10 cellular contexts compared by ENCODE assay signal in genomic region chr7:142771353-142771723, GRCh38. TPM values are rescaled to one million over a fixed set of nuclear protein-coding genes. Genes with fewer than 3 reads are reported as not detected.
DNase-seq lines count a peak whose midpoint lies in the region; ATAC-seq and TF ChIP-seq lines count a peak whose summit lies in the region.
"Had no signal": no experiment of that assay in that cellular context is flagged by ENCODE, and none has a peak within 500 bp of the region (broad histone marks: within the 10 kb centered on the region; RNA-seq: fewer than 3 reads in every experiment).

No MANE protein-coding gene starts in this region.

- intact Hi-C loops in activated naive CD4-positive, alpha-beta T cell treated with anti-CD3 and anti-CD28 coated beads for 36 hours (cut with micrococcal nuclease) = no loop called here
- intact Hi-C loops in activated T-helper 2 cell treated with anti-CD3 and anti-CD28 coated beads, Interferon-gamma antibody, Interleukin-2, Interleukin-4, amounts not matched to agents 10 μg/mL and 5 μg/mL and 100 μg/mL, durations not matched to agents 14 hours and 24 hours and 36 hours (cut with micrococcal nuclease) = no loop called here

- H4K20me1 ChIP-seq in KMS-11 (ENCODE audit: insufficient read depth) = no peaks in the 10 kb centered on the region
- H4K20me1 ChIP-seq in MM.1S (ENCODE audit: insufficient read depth, low read length) = no peaks in the 10 kb centered on the region

- H3K27ac Mint-ChIP-seq in activated naive CD4-positive, alpha-beta T cell treated with anti-CD3 and anti-CD28 coated beads for 36 hours = no peak overlapping the region
- no peak overlapping the region for H3K27ac Mint-ChIP-seq in activated naive CD4-positive, alpha-beta T cell treated with anti-CD3 and anti-CD28 coated beads, Interleukin-2, amount 10 ng/mL, durations not matched to agents 7 days and 5 days
- H3K27ac Mint-ChIP-seq in activated T-helper 2 cell treated with anti-CD3 and anti-CD28 coated beads, Interferon-gamma antibody, Interleukin-2, Interleukin-4, amounts not matched to agents 10 μg/mL and 5 μg/mL and 100 μg/mL, durations not matched to agents 14 hours and 24 hours and 36 hours = no peak overlapping the region

- H3K4me3 ChIP-seq in KMS-11 (IDR thresholded peaks at IDR 0.05; ENCODE audit: insufficient read depth, low read depth, low read length) (no peak overlapping the region), MM.1S (ENCODE audit: low read length) (no peak overlapping the region)
- H3K4me3 ChIP-seq: coronary artery had no signal

- H3K36me3 Mint-ChIP-seq in activated naive CD4-positive, alpha-beta T cell treated with anti-CD3 and anti-CD28 coated beads for 36 hours (ENCODE audit: low read depth) = no peaks in the 10 kb centered on the region
- H3K36me3 Mint-ChIP-seq in activated naive CD4-positive, alpha-beta T cell treated with anti-CD3 and anti-CD28 coated beads, Interleukin-2, amount 10 ng/mL, durations not matched to agents 7 days and 5 days = no peaks in the 10 kb centered on the region
- H3K36me3 Mint-ChIP-seq in activated T-helper 2 cell treated with anti-CD3 and anti-CD28 coated beads, Interferon-gamma antibody, Interleukin-2, Interleukin-4, amounts not matched to agents 10 μg/mL and 5 μg/mL and 100 μg/mL, durations not matched to agents 14 hours and 24 hours and 36 hours (ENCODE audit: low read depth) = no peaks in the 10 kb centered on the region

- no peak overlapping the region for H3K4me3 Mint-ChIP-seq in activated naive CD4-positive, alpha-beta T cell treated with anti-CD3 and anti-CD28 coated beads for 36 hours
- no peak overlapping the region for H3K4me3 Mint-ChIP-seq in activated naive CD4-positive, alpha-beta T cell treated with anti-CD3 and anti-CD28 coated beads, Interleukin-2, amount 10 ng/mL, durations not matched to agents 7 days and 5 days
- no peak overlapping the region for H3K4me3 Mint-ChIP-seq in activated T-helper 2 cell treated with anti-CD3 and anti-CD28 coated beads, Interferon-gamma antibody, Interleukin-2, Interleukin-4, amounts not matched to agents 10 μg/mL and 5 μg/mL and 100 μg/mL, durations not matched to agents 14 hours and 24 hours and 36 hours (ENCODE audit: low read depth)

- no peaks in the 10 kb centered on the region for H3F3A ChIP-seq in MM.1S (ENCODE audit: insufficient read depth, low read length)

- peak; percentile 82 for ATAC-seq in HG02798 (IDR thresholded peaks at IDR 0.05; ENCODE audit: poor library complexity, unreplicated experiment)

- H3K27me3 ChIP-seq in KMS-11 (ENCODE audit: insufficient read depth, low read depth) = no peaks in the 10 kb centered on the region
- no peaks in the 10 kb centered on the region for H3K27me3 ChIP-seq in MM.1S (replicated peaks; ENCODE audit: insufficient read depth, low read length)

- no peaks in the 10 kb centered on the region for H3K9me3 Mint-ChIP-seq in activated naive CD4-positive, alpha-beta T cell treated with anti-CD3 and anti-CD28 coated beads for 36 hours
- H3K9me3 Mint-ChIP-seq in activated naive CD4-positive, alpha-beta T cell treated with anti-CD3 and anti-CD28 coated beads, Interleukin-2, amount 10 ng/mL, durations not matched to agents 7 days and 5 days = no peaks in the 10 kb centered on the region
- H3K9me3 Mint-ChIP-seq in activated T-helper 2 cell treated with anti-CD3 and anti-CD28 coated beads, Interferon-gamma antibody, Interleukin-2, Interleukin-4, amounts not matched to agents 10 μg/mL and 5 μg/mL and 100 μg/mL, durations not matched to agents 14 hours and 24 hours and 36 hours = no peaks in the 10 kb centered on the region

- TF ChIP-seq CTCF in KMS-11 (conservative IDR thresholded peaks at IDR 0.05; ENCODE audit: low read depth, low read length) (no peak), MM.1S (IDR thresholded peaks at IDR 0.05; ENCODE audit: low read length) (no peak)

- H3K9me3 ChIP-seq in MM.1S (replicated peaks; ENCODE audit: insufficient read depth, low read length) = no peaks in the 10 kb centered on the region

- peaks cover 11% of the 10 kb centered on the region for H3K4me1 Mint-ChIP-seq in activated naive CD4-positive, alpha-beta T cell treated with anti-CD3 and anti-CD28 coated beads for 36 hours (ENCODE audit: low read depth)
- peaks cover 2% of the 10 kb centered on the region for H3K4me1 Mint-ChIP-seq in activated naive CD4-positive, alpha-beta T cell treated with anti-CD3 and anti-CD28 coated beads, Interleukin-2, amount 10 ng/mL, durations not matched to agents 7 days and 5 days
- peaks cover 7% of the 10 kb centered on the region for H3K4me1 Mint-ChIP-seq in activated T-helper 2 cell treated with anti-CD3 and anti-CD28 coated beads, Interferon-gamma antibody, Interleukin-2, Interleukin-4, amounts not matched to agents 10 μg/mL and 5 μg/mL and 100 μg/mL, durations not matched to agents 14 hours and 24 hours and 36 hours (ENCODE audit: low read depth)

- peaks cover 2% of the 10 kb centered on the region for H3K27me3 Mint-ChIP-seq in activated naive CD4-positive, alpha-beta T cell treated with anti-CD3 and anti-CD28 coated beads for 36 hours (ENCODE audit: low read depth)
- peaks cover 16% of the 10 kb centered on the region for H3K27me3 Mint-ChIP-seq in activated naive CD4-positive, alpha-beta T cell treated with anti-CD3 and anti-CD28 coated beads, Interleukin-2, amount 10 ng/mL, durations not matched to agents 7 days and 5 days
- H3K27me3 Mint-ChIP-seq in activated T-helper 2 cell treated with anti-CD3 and anti-CD28 coated beads, Interferon-gamma antibody, Interleukin-2, Interleukin-4, amounts not matched to agents 10 μg/mL and 5 μg/mL and 100 μg/mL, durations not matched to agents 14 hours and 24 hours and 36 hours (ENCODE audit: low read depth) = peaks cover 2% of the 10 kb centered on the region

- peak; percentile 10 for DNase-seq in activated naive CD4-positive, alpha-beta T cell treated with anti-CD3 and anti-CD28 coated beads for 36 hours
- no peak for DNase-seq in activated naive CD4-positive, alpha-beta T cell treated with anti-CD3 and anti-CD28 coated beads, Interleukin-2, amount 10 ng/mL, durations not matched to agents 7 days and 5 days
- DNase-seq in MM.1S (no peak), middle frontal gyrus (ENCODE audit: extremely low spot score, low spot score) (no peak), mesenteric fat pad (ENCODE audit: low spot score) (no peak)
- DNase-seq in activated T-helper 2 cell treated with anti-CD3 and anti-CD28 coated beads, Interferon-gamma antibody, Interleukin-2, Interleukin-4, amounts not matched to agents 10 μg/mL and 5 μg/mL and 100 μg/mL, durations not matched to agents 14 hours and 24 hours and 36 hours (ENCODE audit: low spot score) = no peak
- DNase-seq: occipital lobe had no signal

- no peak overlapping the region for H2AFZ ChIP-seq in KMS-11 (ENCODE audit: low read depth)
- H2AFZ ChIP-seq in MM.1S (ENCODE audit: low read length) = no peak overlapping the region

- CTCF ChIA-PET in activated naive CD4-positive, alpha-beta T cell treated with anti-CD3 and anti-CD28 coated beads for 36 hours (lab: Charles Lee) = interaction anchor here (0.5 to 0.8 kb wide), 2 partner anchors 16 to 138 kb away, joined by 3 read pairs; no protein-coding TSS in a partner anchor
- CTCF ChIA-PET in activated naive CD4-positive, alpha-beta T cell treated with anti-CD3 and anti-CD28 coated beads, Interleukin-2, amount 10 ng/mL, durations not matched to agents 7 days and 5 days (lab: Charles Lee) = interaction anchor here (1.1 kb wide), 1 partner anchor 134 kb away, joined by 3 read pairs; no protein-coding TSS in a partner anchor

- peaks cover 38% of the 10 kb centered on the region for H3K4me1 ChIP-seq in KMS-11 (ENCODE audit: low read depth, poor library complexity, severe bottlenecking)
- no peaks in the 10 kb centered on the region for H3K4me1 ChIP-seq in MM.1S (ENCODE audit: low read length)

- no peak overlapping the region; the same call in 1 of the 2 replicates for H3K9ac ChIP-seq in KMS-11
- H3K9ac ChIP-seq in MM.1S (ENCODE audit: low read length) = no peak overlapping the region

- H3K27ac ChIP-seq in KMS-11 = peak overlapping the region; percentile 59
- H3K27ac ChIP-seq in MM.1S (ENCODE audit: low read length) = no peak overlapping the region
- H3K27ac ChIP-seq: coronary artery had no signal

- H3K79me2 ChIP-seq in KMS-11 (ENCODE audit: insufficient read depth, low read depth) (no peaks in the 10 kb centered on the region), MM.1S (ENCODE audit: low read length) (no peaks in the 10 kb centered on the region)

- H3K4me2 ChIP-seq in KMS-11 (peak overlapping the region; percentile 37), MM.1S (ENCODE audit: low read depth, low read length) (no peak overlapping the region)

- no peaks in the 10 kb centered on the region for H3K9me2 ChIP-seq in MM.1S (replicated peaks; ENCODE audit: insufficient read depth, low read length)

- H3K36me3 ChIP-seq in KMS-11 (ENCODE audit: insufficient read depth) (no peaks in the 10 kb centered on the region), MM.1S (replicated peaks; ENCODE audit: insufficient read depth, low read length) (no peaks in the 10 kb centered on the region)

RNA-seq across cellular contexts. Expression of gene PRSS2, which starts 0.6 kb away (rescaled TPM):
- under 1 TPM in 1 of 2 experiments, not detected in 1; 0.50 TPM for total RNA-seq in activated naive CD4-positive, alpha-beta T cell treated with anti-CD3 and anti-CD28 coated beads for 36 hours
- total RNA-seq in activated T-helper 2 cell treated with anti-CD3 and anti-CD28 coated beads, Interferon-gamma antibody, Interleukin-2, Interleukin-4, amounts not matched to agents 10 μg/mL and 5 μg/mL and 100 μg/mL, durations not matched to agents 14 hours and 24 hours and 36 hours = not detected in 2 replicates
- 9.3 TPM for total RNA-seq in mesenteric fat pad
- total RNA-seq: occipital lobe had no signal

RNA-seq across cellular contexts. Expression of gene PRSS1, which starts 22.1 kb away (rescaled TPM):
- total RNA-seq in activated naive CD4-positive, alpha-beta T cell treated with anti-CD3 and anti-CD28 coated beads for 36 hours = not detected
- not detected in 2 replicates for total RNA-seq in activated T-helper 2 cell treated with anti-CD3 and anti-CD28 coated beads, Interferon-gamma antibody, Interleukin-2, Interleukin-4, amounts not matched to agents 10 μg/mL and 5 μg/mL and 100 μg/mL, durations not matched to agents 14 hours and 24 hours and 36 hours
- 5.0 TPM for total RNA-seq in mesenteric fat pad
- total RNA-seq: occipital lobe had no signal
